In the genomic region with DNA sequence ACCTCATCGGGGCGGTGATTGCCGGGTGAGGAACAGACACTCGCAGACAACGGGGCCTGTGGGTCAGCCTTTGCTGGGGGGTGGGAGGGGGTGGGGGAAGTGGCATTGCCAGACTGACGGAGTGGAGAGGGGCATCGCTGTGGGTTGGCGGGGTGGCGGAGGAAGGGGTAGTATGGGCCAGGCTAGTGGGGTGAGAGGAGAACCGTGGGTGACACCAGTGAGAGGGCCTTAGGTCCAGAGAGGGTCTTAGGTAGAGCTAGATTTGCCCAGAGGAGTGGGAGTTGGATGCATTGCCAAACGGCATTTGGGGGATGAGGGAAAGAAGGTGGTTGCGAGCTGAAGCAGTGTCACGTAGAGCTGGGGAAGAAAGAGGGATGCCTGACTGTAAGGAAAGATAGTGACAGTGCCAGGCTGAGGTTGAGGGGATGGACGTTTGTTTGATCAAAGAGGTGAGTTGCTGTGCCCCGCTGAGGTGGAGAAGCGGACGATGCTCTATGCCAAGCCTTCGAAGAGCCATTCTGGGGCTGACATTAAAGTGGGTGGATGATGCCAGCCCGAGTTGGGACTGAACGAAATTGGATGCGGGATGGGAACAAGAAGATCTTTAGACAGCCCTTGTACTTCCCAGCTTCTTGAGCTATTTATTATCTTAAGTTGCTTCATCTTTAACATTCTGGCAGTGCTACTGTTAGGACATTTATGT, we compare ENCODE assay signal across 1 cellular context.
TF ChIP-seq lines count a peak whose summit lies in the region.

No MANE protein-coding gene starts in this region.

TF ChIP-seq in HepG2, 621 proteins besides CTCF, POLR2A, EP300 and RAD21:
- TF ChIP-seq KDM5A (IDR thresholded peaks at IDR 0.05; ENCODE audit: borderline replicate concordance, low read length), result peak; percentile 18; the same call in 1 of the 2 replicates
- TF ChIP-seq, protein P1, sequence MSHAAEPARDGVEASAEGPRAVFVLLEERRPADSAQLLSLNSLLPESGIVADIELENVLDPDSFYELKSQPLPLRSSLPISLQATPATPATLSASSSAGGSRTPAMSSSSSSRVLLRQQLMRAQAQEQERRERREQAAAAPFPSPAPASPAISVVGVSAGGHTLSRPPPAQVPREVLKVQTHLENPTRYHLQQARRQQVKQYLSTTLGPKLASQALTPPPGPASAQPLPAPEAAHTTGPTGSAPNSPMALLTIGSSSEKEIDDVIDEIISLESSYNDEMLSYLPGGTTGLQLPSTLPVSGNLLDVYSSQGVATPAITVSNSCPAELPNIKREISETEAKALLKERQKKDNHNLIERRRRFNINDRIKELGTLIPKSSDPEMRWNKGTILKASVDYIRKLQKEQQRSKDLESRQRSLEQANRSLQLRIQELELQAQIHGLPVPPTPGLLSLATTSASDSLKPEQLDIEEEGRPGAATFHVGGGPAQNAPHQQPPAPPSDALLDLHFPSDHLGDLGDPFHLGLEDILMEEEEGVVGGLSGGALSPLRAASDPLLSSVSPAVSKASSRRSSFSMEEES (CRISPR knock-in tag; IDR thresholded peaks at IDR 0.05), result no peak
TF ChIP-seq in HepG2: peak in this region for 1.
